In genomic region chr6:115969930-115970273, GRCh38 we compare ENCODE assay signal across 24 cellular contexts.
DNase-seq lines count a peak whose midpoint lies in the region; TF ChIP-seq lines count a peak whose summit lies in the region.
"Had no signal": no experiment of that assay in that cellular context is flagged by ENCODE, and none has a peak within 500 bp of the region (broad histone marks: within the 10 kb centered on the region; RNA-seq: fewer than 3 reads in every experiment).

No MANE protein-coding gene starts in this region.

- DNase-seq in DMS53 (lab: John Stamatoyannopoulos, UW) (peak; percentile 25), DMS53 treated with DMSO at 0.1 percent for 48 hours (lab: John Stamatoyannopoulos, UW; ENCODE audit: unreplicated experiment) (no peak), LHCN-M2 (ENCODE audit: low read depth) (peak; percentile 39), epithelial cell of esophagus (ENCODE audit: low read depth) (peak; percentile 20), renal cortical epithelial cell (ENCODE audit: low read depth) (peak; percentile 23), mesothelial cell of epicardium (ENCODE audit: low spot score in 2 of 2, unreplicated experiment in 2 of 2) (no peak), NOMO-1 (lab: John Stamatoyannopoulos, UW; ENCODE audit: unreplicated experiment in 2 of 2) (no peak)
- DNase-seq in activated CD8-positive, alpha-beta memory T cell treated with anti-CD3 and anti-CD28 coated beads for 24 hours, result no peak
- DNase-seq: activated CD4-positive, alpha-beta T cell treated with anti-CD3 and anti-CD28 coated beads, Interleukin-2, amount 10 ng/mL, durations not matched to agents 7 days and 5 days; activated CD8-positive, alpha-beta memory T cell treated with anti-CD3 and anti-CD28 coated beads, Interleukin-2, amount 50 U/mL, for 4 hours; activated effector memory CD4-positive, alpha-beta T cell treated with Interleukin-2 at 50 U/mL for 16 hours; CD4-positive, CD25-positive, alpha-beta regulatory T cell; central memory CD4-positive, alpha-beta T cell; DMS153; KG1; naive thymus-derived CD8-positive, alpha-beta T cell; NCI-H187 treated with DMSO at 0.1 percent for 48 hours; NK-92 treated with Interleukin-12 subunit alpha and Interleukin-12 subunit beta, amount 100 ng/mL, for 24 hours; ovary; stimulated activated naive CD8-positive, alpha-beta T cell treated with anti-CD3 and anti-CD28 coated beads, Interleukin-15, amount 100 ng/mL, for 72 hours had no signal

- peaks cover 12% of the 10 kb centered on the region for H3K36me3 Mint-ChIP-seq in mesothelial cell of epicardium
- H3K36me3 Mint-ChIP-seq: CD4-positive, CD25-positive, alpha-beta regulatory T cell; memory B cell; naive thymus-derived CD8-positive, alpha-beta T cell; type B pancreatic cell had no signal

- H3K4me1 Mint-ChIP-seq in mesothelial cell of epicardium, result no peaks in the 10 kb centered on the region
- H3K4me1 Mint-ChIP-seq: activated CD4-positive, alpha-beta T cell treated with anti-CD3 and anti-CD28 coated beads, Interleukin-2, amount 10 ng/mL, durations not matched to agents 7 days and 5 days; CD4-positive, CD25-positive, alpha-beta regulatory T cell; memory B cell; naive thymus-derived CD8-positive, alpha-beta T cell; stimulated activated naive CD8-positive, alpha-beta T cell treated with anti-CD3 and anti-CD28 coated beads, Interleukin-15, amount 100 ng/mL, for 72 hours had no signal

- TF ChIP-seq CTCF in epithelial cell of esophagus (IDR thresholded peaks at IDR 0.05; ENCODE audit: insufficient read depth, low read depth, low read length, missing control alignments) (no peak), mesothelial cell of epicardium (IDR thresholded peaks at IDR 0.05; ENCODE audit: unreplicated experiment) (no peak)

- H3K4me3 Mint-ChIP-seq in mesothelial cell of epicardium, result no peak overlapping the region
- H3K4me3 Mint-ChIP-seq: activated CD4-positive, alpha-beta T cell treated with anti-CD3 and anti-CD28 coated beads, Interleukin-2, amount 10 ng/mL, durations not matched to agents 7 days and 5 days; CD4-positive, CD25-positive, alpha-beta regulatory T cell; memory B cell; naive thymus-derived CD8-positive, alpha-beta T cell; stimulated activated naive CD8-positive, alpha-beta T cell treated with anti-CD3 and anti-CD28 coated beads, Interleukin-15, amount 100 ng/mL, for 72 hours; type B pancreatic cell had no signal

- no peak overlapping the region for H3K27ac Mint-ChIP-seq in mesothelial cell of epicardium
- H3K27ac Mint-ChIP-seq: activated CD4-positive, alpha-beta T cell treated with anti-CD3 and anti-CD28 coated beads, Interleukin-2, amount 10 ng/mL, durations not matched to agents 7 days and 5 days; CD4-positive, CD25-positive, alpha-beta regulatory T cell; memory B cell; stimulated activated naive CD8-positive, alpha-beta T cell treated with anti-CD3 and anti-CD28 coated beads, Interleukin-15, amount 100 ng/mL, for 72 hours; type B pancreatic cell had no signal

- H3K4me3 ChIP-seq in epithelial cell of esophagus (ENCODE audit: low read length), result no peak overlapping the region
- H3K4me3 ChIP-seq: adrenal gland, heart left ventricle, ovary had no signal

- H3K27me3 Mint-ChIP-seq in mesothelial cell of epicardium (ENCODE audit: low read depth), result no peaks in the 10 kb centered on the region
- H3K27me3 Mint-ChIP-seq: activated CD4-positive, alpha-beta T cell treated with anti-CD3 and anti-CD28 coated beads, Interleukin-2, amount 10 ng/mL, durations not matched to agents 7 days and 5 days; CD4-positive, CD25-positive, alpha-beta regulatory T cell; memory B cell; type B pancreatic cell had no signal

- no peaks in the 10 kb centered on the region for H3K9me3 Mint-ChIP-seq in mesothelial cell of epicardium
- H3K9me3 Mint-ChIP-seq: activated CD4-positive, alpha-beta T cell treated with anti-CD3 and anti-CD28 coated beads, Interleukin-2, amount 10 ng/mL, durations not matched to agents 7 days and 5 days; CD4-positive, CD25-positive, alpha-beta regulatory T cell; memory B cell; naive thymus-derived CD8-positive, alpha-beta T cell; stimulated activated naive CD8-positive, alpha-beta T cell treated with anti-CD3 and anti-CD28 coated beads, Interleukin-15, amount 100 ng/mL, for 72 hours; type B pancreatic cell had no signal

Comparison
In these comparisons a context has a peak if more than half of its experiments do, and no peak if none do; other contexts are left out.
1. DNase-seq: peak in DMS53 (single experiment), LHCN-M2 (single experiment), epithelial cell of esophagus (single experiment) and renal cortical epithelial cell (single experiment); none in DMS53 treated with DMSO at 0.1 percent for 48 hours (single experiment), activated CD8-positive, alpha-beta memory T cell treated with anti-CD3 and anti-CD28 coated beads for 24 hours (single experiment), mesothelial cell of epicardium (0 of 2) and NOMO-1 (0 of 2).